23 cellular contexts compared by ENCODE assay signal in genomic region chr9:82776508-82776907, GRCh38.
"Had no signal": no experiment of that assay in that cellular context is flagged by ENCODE, and none has a peak within 500 bp of the region (broad histone marks: within the 10 kb centered on the region; RNA-seq: fewer than 3 reads in every experiment).

No MANE protein-coding gene starts in this region.

- ATAC-seq: foreskin keratinocyte, gastroesophageal sphincter, heart left ventricle, left lung, left ventricle myocardium superior, lower lobe of right lung had no signal

- H3K27me3 ChIP-seq: dorsolateral prefrontal cortex, esophagus muscularis mucosa, foreskin keratinocyte, gastroesophageal sphincter, heart left ventricle, hepatocyte, left lung had no signal

- H3K9me3 ChIP-seq: gastroesophageal sphincter, lower lobe of right lung had no signal

- DNase-seq: dermis blood vessel endothelial cell; dorsolateral prefrontal cortex; effector CD4-positive, alpha-beta T cell; effector memory CD4-positive, alpha-beta T cell; foreskin keratinocyte; heart left ventricle; hypothalamus; immature natural killer cell; islet precursor cell; kidney; kidney glomerular epithelial cell; left lung; left ventricle myocardium superior; lower lobe of right lung; mesenchymal stem cell had no signal

- H3K36me3 Mint-ChIP-seq: immature natural killer cell, mesothelial cell of epicardium had no signal

- FAIRE-seq: colon, endothelial cell of umbilical vein, frontal cortex, kidney had no signal

- H3K4me1 Mint-ChIP-seq: immature natural killer cell had no signal

- H3K27ac Mint-ChIP-seq: immature natural killer cell, mesothelial cell of epicardium had no signal

- H3K4me2 ChIP-seq: hepatocyte had no signal

- H3K4me1 ChIP-seq: esophagus muscularis mucosa, foreskin keratinocyte, gastroesophageal sphincter, heart left ventricle, left lung, lower lobe of right lung had no signal

- H3K27ac ChIP-seq: coronary artery, dorsolateral prefrontal cortex, esophagus muscularis mucosa, foreskin keratinocyte, gastroesophageal sphincter, heart left ventricle, hepatocyte, left lung, lower lobe of right lung had no signal

- H3K36me3 ChIP-seq: esophagus muscularis mucosa, gastroesophageal sphincter, heart left ventricle, left lung, lower lobe of right lung had no signal

- H3K79me2 ChIP-seq: hepatocyte had no signal

- H2AFZ ChIP-seq: hepatocyte had no signal

- H3K4me3 ChIP-seq: coronary artery, dorsolateral prefrontal cortex, esophagus muscularis mucosa, gastroesophageal sphincter, heart left ventricle, hepatocyte, left lung, lower lobe of right lung had no signal

- H3K4me3 Mint-ChIP-seq: immature natural killer cell, mesothelial cell of epicardium had no signal
